22 cellular contexts compared by ENCODE assay signal in genomic region chr13:77250968-77251367, GRCh38.
"Had no signal": no experiment of that assay in that cellular context is flagged by ENCODE, and none has a peak within 500 bp of the region (broad histone marks: within the 10 kb centered on the region; RNA-seq: fewer than 3 reads in every experiment).

No MANE protein-coding gene starts in this region.

- H3K27ac ChIP-seq: HL-60, KMS-11, RWPE1, SJSA1, SK-N-MC had no signal

- FAIRE-seq: HTR-8/SVneo, K562 had no signal

- H3K9ac ChIP-seq: KMS-11 had no signal

- DNase-seq: MM.1S, NCI-H1092 treated with DMSO at 0.1 percent for 48 hours, NCI-H1436, NCI-H187, NCI-H2029, NCI-H2081 treated with DMSO at 0.1 percent for 48 hours, NCI-H2171, NCI-H226, NCI-H446, NCI-H510A, NCI-H524 treated with DMSO at 0.1 percent for 48 hours, NCI-H69, NCI-H774, SIG-M5 had no signal

- H3K4me1 ChIP-seq: SJSA1 had no signal

- H3K27me3 ChIP-seq: SJSA1 had no signal

- H3K9me3 Mint-ChIP-seq: IgD-negative memory B cell had no signal

- H3K4me3 ChIP-seq: K562, SJSA1, SK-N-MC had no signal

- H3K9me3 ChIP-seq: SJSA1 had no signal

- H3K4me2 ChIP-seq: KMS-11 had no signal

- H3K27me3 Mint-ChIP-seq: IgD-negative memory B cell had no signal

- H3K4me3 Mint-ChIP-seq: IgD-negative memory B cell had no signal

- ATAC-seq: K562 had no signal
